ENCODE assay signal across 1 cellular context in genomic region chr12:7557227-7557626, GRCh38.
TF ChIP-seq lines count a peak whose summit lies in the region.

No MANE protein-coding gene starts in this region.

TF ChIP-seq in GM23338, 12 proteins besides CTCF, POLR2A, EP300 and RAD21 (continued from another document):
- no peak for TF ChIP-seq ZNF462 (CRISPR knock-in tag; IDR thresholded peaks at IDR 0.05)
- TF ChIP-seq JUNB (IDR thresholded peaks at IDR 0.05; ENCODE audit: unreplicated experiment), result no peak
